In genomic region chr17:82012482-82013295, GRCh38 we compare ENCODE assay signal across 12 cellular contexts. TPM values are rescaled to one million over a fixed set of nuclear protein-coding genes. Genes with fewer than 3 reads are reported as not detected.
A peak's percentile ranks its signal among the peaks of the same experiment; 100 is the strongest.
DNase-seq lines count a peak whose midpoint lies in the region; ATAC-seq and TF ChIP-seq lines count a peak whose summit lies in the region.
"Had no signal": no experiment of that assay in that cellular context is flagged by ENCODE, and none has a peak within 500 bp of the region (broad histone marks: within the 10 kb centered on the region; RNA-seq: fewer than 3 reads in every experiment).

No MANE protein-coding gene starts in this region.

- ATAC-seq in GM21515 (IDR thresholded peaks at IDR 0.05; ENCODE audit: unreplicated experiment), result no peak
- ATAC-seq: natural killer cell had no signal

- H4K20me1 ChIP-seq in GM23248 (ENCODE audit: insufficient read depth), result no peaks in the 10 kb centered on the region

- intact Hi-C loops in transverse colon (cut with DNase I; ENCODE audit: low total_unique reads), result no loop called here

- in situ Hi-C loops in transverse colon (cut with MboI; ENCODE audit: low pct_ligation_motif_present in 1 of 4, low pct_unique_long_range_greater_than_20kb in 1 of 4, low sequenced_read_pairs in 3 of 4) (no loop called here), GM23248 (cut with MboI) (no loop called here)

- no peak overlapping the region for H2AFZ ChIP-seq in GM23248

- H3K4me1 ChIP-seq in transverse colon (no peaks in the 10 kb centered on the region), GM23248 (ENCODE audit: insufficient read depth) (no peaks in the 10 kb centered on the region)

- no peaks in the 10 kb centered on the region for H3K27me3 ChIP-seq in layer of hippocampus (ENCODE audit: control insufficient read depth, insufficient read depth, low read length)
- H3K27me3 ChIP-seq in transverse colon, result no peaks in the 10 kb centered on the region
- H3K27me3 ChIP-seq in GM23248 (replicated peaks; ENCODE audit: insufficient read depth), result no peaks in the 10 kb centered on the region

- no peak for TF ChIP-seq CTCF in transverse colon (IDR thresholded peaks at IDR 0.05)

- no peak overlapping the region for H3K4me3 ChIP-seq in transverse colon
- H3K4me3 ChIP-seq in GM23248, result no peak overlapping the region

- WGBS in transverse colon (ENCODE audit: low coverage in 1 of 2), 2 donors, result 80 to 86% methylated on average over 2 to 11 of the region's 26 CpGs
- 91 to 92% methylated on average over 21 to 26 of the region's 26 CpGs for WGBS in GM23248 (ENCODE audit: low coverage in 1 of 2, low lambda C conversion rate in 2 of 2, missing lambda C conversion rate in 2 of 2), 2 experiments

- no peak overlapping the region for H3K9ac ChIP-seq in GM23248

- no peaks in the 10 kb centered on the region for H3K9me3 ChIP-seq in transverse colon
- H3K9me3 ChIP-seq in GM23248 (ENCODE audit: low read depth), result no peaks in the 10 kb centered on the region

- DNase-seq in NCI-H524 (lab: John Stamatoyannopoulos, UW), result peak; percentile 37 to 46
- DNase-seq in NCI-H524 treated with DMSO at 0.1 percent for 48 hours (lab: John Stamatoyannopoulos, UW), result no peak
- peak; percentile 53 for DNase-seq in T1000 (lab: John Stamatoyannopoulos, UW)
- no peak for DNase-seq in transverse colon
- no peak for DNase-seq in AG20443 (ENCODE audit: low spot score)
- no peak for DNase-seq in GM23248
- DNase-seq: DND-41, natural killer cell, NCI-H526 treated with DMSO at 0.1 percent for 48 hours, SHP77 had no signal

- TF ChIP-seq POLR2A in transverse colon (IDR thresholded peaks at IDR 0.05), result no peak

- no peak for TF ChIP-seq EP300 in transverse colon (IDR thresholded peaks at IDR 0.05; ENCODE audit: low read depth)

- no peak overlapping the region for H3K4me2 ChIP-seq in GM23248 (ENCODE audit: unreplicated experiment)

- no peaks in the 10 kb centered on the region for H3K9me2 ChIP-seq in GM23248 (ENCODE audit: insufficient read depth)

- no peaks in the 10 kb centered on the region for H3K79me2 ChIP-seq in GM23248 (ENCODE audit: insufficient read depth)

- no peaks in the 10 kb centered on the region for H3F3A ChIP-seq in GM23248 (ENCODE audit: insufficient read depth)

- H3K27ac ChIP-seq in layer of hippocampus (ENCODE audit: low read depth, low read length) (peak overlapping the region; percentile 38), transverse colon (peak overlapping the region; percentile 60 to 81 (median 66)), GM23248 (no peak overlapping the region)

- H3K36me3 ChIP-seq in transverse colon, result no peaks in the 10 kb centered on the region
- H3K36me3 ChIP-seq in GM23248 (ENCODE audit: low read depth), result no peaks in the 10 kb centered on the region

RNA-seq across cellular contexts. Expression of gene CENPX, which starts 10.0 kb away (rescaled TPM):
- 100 to 1,000 TPM in 2 of 4 donors, 10 to 100 TPM in 2; 85.4 to 131 (median 104) TPM for total RNA-seq in transverse colon
- 43.9 and 68.8 TPM in 2 replicates for total RNA-seq in GM23248 (2014; rRNA removed; shearing (Covaris generic))
- polyA plus RNA-seq in GM23248 (2016; fragmentation: Nextera tagmentation; extraction: Ambion mirVana), result 65.2 and 68.6 TPM in 2 replicates

RNA-seq across cellular contexts. Expression of gene LRRC45, which starts 10.4 kb away (rescaled TPM):
- total RNA-seq in transverse colon, result 10 to 100 TPM; 12.7 to 40.6 (median 23.5) TPM
- total RNA-seq in GM23248 (2014; rRNA removed; shearing (Covaris generic)), result 14.8 and 15.3 TPM in 2 replicates
- 4.4 and 4.5 TPM in 2 replicates for polyA plus RNA-seq in GM23248 (2016; fragmentation: Nextera tagmentation; extraction: Ambion mirVana)

RNA-seq across cellular contexts. Expression of gene RAC3, which starts 18.8 kb away (rescaled TPM):
- total RNA-seq in transverse colon, result 10 to 100 TPM in 1 of 4 donors, 1 to 10 TPM in 3; 2.6 to 11.1 (median 5.0) TPM
- total RNA-seq in GM23248 (2014; rRNA removed; shearing (Covaris generic)), result 5.4 and 7.9 TPM in 2 replicates
- 1.3 and 1.8 TPM in 2 replicates for polyA plus RNA-seq in GM23248 (2016; fragmentation: Nextera tagmentation; extraction: Ambion mirVana)

RNA-seq across cellular contexts. Expression of gene DCXR, which starts 24.8 kb away (rescaled TPM):
- 100 to 1,000 TPM in 1 of 4 donors, 10 to 100 TPM in 3; 49.4 to 117 (median 71.3) TPM for total RNA-seq in transverse colon
- total RNA-seq in GM23248 (2014; rRNA removed; shearing (Covaris generic)), result 75.8 and 83.5 TPM in 2 replicates
- polyA plus RNA-seq in GM23248 (2016; fragmentation: Nextera tagmentation; extraction: Ambion mirVana), result 69.9 and 70.2 TPM in 2 replicates

RNA-seq across cellular contexts. Expression of gene ASPSCR1, which starts 35.3 kb away (rescaled TPM):
- 10 to 100 TPM; 21.0 to 61.7 (median 41.3) TPM for total RNA-seq in transverse colon
- total RNA-seq in GM23248 (2014; rRNA removed; shearing (Covaris generic)), result 23.4 and 23.5 TPM in 2 replicates
- 20.6 and 22.6 TPM in 2 replicates for polyA plus RNA-seq in GM23248 (2016; fragmentation: Nextera tagmentation; extraction: Ambion mirVana)

Comparison
In these comparisons a context has a peak if more than half of its experiments do, and no peak if none do; other contexts are left out.
1. DNase-seq: peak in NCI-H524 (2 of 2) and T1000 (single experiment); none in NCI-H524 treated with DMSO at 0.1 percent for 48 hours (single experiment), transverse colon (single experiment), AG20443 (single experiment) and GM23248 (single experiment).